Comparison of ENCODE assay signal across 34 cellular contexts in the genomic region with DNA sequence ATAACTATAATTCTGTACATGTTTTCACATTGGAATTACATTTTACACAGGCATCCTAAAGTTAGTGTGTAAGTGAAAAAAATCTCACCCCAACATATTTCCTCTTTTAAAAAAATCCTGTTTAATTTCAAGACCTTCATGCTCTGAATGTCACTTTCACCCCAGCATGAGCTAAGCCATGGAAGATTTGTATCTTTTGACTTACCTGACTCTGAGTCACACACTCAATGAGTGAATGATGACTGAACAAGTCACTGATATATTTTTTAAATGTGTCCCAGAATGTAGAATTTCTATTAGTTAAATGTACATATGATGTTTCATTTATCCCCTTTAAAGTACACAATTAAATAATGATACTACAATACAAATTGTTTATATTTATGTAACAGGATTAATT.
"Had no signal": no experiment of that assay in that cellular context is flagged by ENCODE, and none has a peak within 500 bp of the region (broad histone marks: within the 10 kb centered on the region; RNA-seq: fewer than 3 reads in every experiment).

No MANE protein-coding gene starts in this region.

- H3K4me3 ChIP-seq: ascending aorta had no signal

- H3K4me1 Mint-ChIP-seq: activated B cell treated with CpG ODN at 0.5 μM for 24 hours; activated CD4-positive, alpha-beta memory T cell treated with anti-CD3 and anti-CD28 coated beads, Interleukin-2, amount 10 ng/mL, durations not matched to agents 7 days and 5 days; activated CD4-positive, alpha-beta T cell treated with anti-CD3 and anti-CD28 coated beads, Interleukin-2, amount 10 ng/mL, durations not matched to agents 24 days and 14 days; activated CD8-positive, alpha-beta memory T cell treated with anti-CD3 and anti-CD28 coated beads, Interleukin-2, amount 10 ng/mL, durations not matched to agents 7 days and 5 days; activated naive CD4-positive, alpha-beta T cell treated with anti-CD3 and anti-CD28 coated beads, Interleukin-2, amount 10 ng/mL, durations not matched to agents 7 days and 5 days; activated naive CD4-positive, alpha-beta T cell treated with anti-CD3 and anti-CD28 coated beads, Interleukin-2, amount 50 U/mL, for 24 hours; activated naive CD8-positive, alpha-beta T cell treated with anti-CD3 and anti-CD28 coated beads, Interleukin-2, amount 10 ng/mL, durations not matched to agents 7 days and 5 days; activated naive CD8-positive, alpha-beta T cell treated with anti-CD3 and anti-CD28 coated beads, Interleukin-2, amount 50 U/mL, for 24 hours had no signal

- H3K9me3 ChIP-seq: ascending aorta had no signal

- H3K27me3 ChIP-seq: ascending aorta had no signal

- H3K4me3 Mint-ChIP-seq: activated B cell treated with CpG ODN at 0.5 μM for 24 hours; activated CD4-positive, alpha-beta memory T cell treated with anti-CD3 and anti-CD28 coated beads, Interleukin-2, amount 10 ng/mL, durations not matched to agents 7 days and 5 days; activated CD4-positive, alpha-beta T cell treated with anti-CD3 and anti-CD28 coated beads, Interleukin-2, amount 10 ng/mL, durations not matched to agents 24 days and 14 days; activated CD8-positive, alpha-beta memory T cell treated with anti-CD3 and anti-CD28 coated beads, Interleukin-2, amount 10 ng/mL, durations not matched to agents 7 days and 5 days; activated CD8-positive, alpha-beta T cell treated with anti-CD3 and anti-CD28 coated beads, Interleukin-2, amount 10 ng/mL, durations not matched to agents 7 days and 5 days; activated naive CD4-positive, alpha-beta T cell treated with anti-CD3 and anti-CD28 coated beads, Interleukin-2, amount 10 ng/mL, durations not matched to agents 7 days and 5 days; activated naive CD4-positive, alpha-beta T cell treated with anti-CD3 and anti-CD28 coated beads, Interleukin-2, amount 50 U/mL, for 24 hours; activated naive CD8-positive, alpha-beta T cell; activated naive CD8-positive, alpha-beta T cell treated with anti-CD3 and anti-CD28 coated beads, Interleukin-2, amount 10 ng/mL, durations not matched to agents 7 days and 5 days; activated naive CD8-positive, alpha-beta T cell treated with anti-CD3 and anti-CD28 coated beads, Interleukin-2, amount 50 U/mL, for 24 hours; activated T-cell treated with anti-CD3 and anti-CD28 coated beads, Interleukin-2, amount 50 U/mL, for 24 hours; brain; T-helper 1 cell treated with Interleukin-12 subunit alpha and Interleukin-12 subunit beta and Interleukin-4 antibody, amounts not matched to agents 30 μg/mL and 1 μg/mL, for 36 hours; T-helper 2 cell treated with Interferon-gamma antibody and Interleukin-4, amounts not matched to agents 5 μg/mL and 100 μg/mL, for 36 hours had no signal

- H3K4me1 ChIP-seq: ascending aorta had no signal

- ATAC-seq: activated CD8-positive, alpha-beta memory T cell treated with anti-CD3 and anti-CD28 coated beads, Interleukin-2, amount 10 ng/mL, durations not matched to agents 7 days and 5 days; activated CD8-positive, alpha-beta T cell treated with anti-CD3 and anti-CD28 coated beads, Interleukin-2, amount 10 ng/mL, durations not matched to agents 7 days and 5 days; activated naive CD8-positive, alpha-beta T cell treated with anti-CD3 and anti-CD28 coated beads, Interleukin-2, amount 50 U/mL, for 24 hours had no signal

- H3K36me3 ChIP-seq: ascending aorta had no signal

- FAIRE-seq: TTC549 had no signal

- H3K27ac ChIP-seq: ascending aorta, VCaP had no signal

- H3K27me3 Mint-ChIP-seq: activated B cell treated with CpG ODN at 0.5 μM for 24 hours; activated CD4-positive, alpha-beta memory T cell treated with anti-CD3 and anti-CD28 coated beads, Interleukin-2, amount 10 ng/mL, durations not matched to agents 7 days and 5 days; activated CD4-positive, alpha-beta T cell treated with anti-CD3 and anti-CD28 coated beads, Interleukin-2, amount 10 ng/mL, durations not matched to agents 24 days and 14 days; activated CD8-positive, alpha-beta memory T cell treated with anti-CD3 and anti-CD28 coated beads, Interleukin-2, amount 10 ng/mL, durations not matched to agents 7 days and 5 days; activated naive CD4-positive, alpha-beta T cell treated with anti-CD3 and anti-CD28 coated beads, Interleukin-2, amount 10 ng/mL, durations not matched to agents 7 days and 5 days; activated naive CD4-positive, alpha-beta T cell treated with anti-CD3 and anti-CD28 coated beads, Interleukin-2, amount 50 U/mL, for 24 hours had no signal

- H3K27ac Mint-ChIP-seq: activated B cell treated with CpG ODN at 0.5 μM for 24 hours; activated CD4-positive, alpha-beta memory T cell treated with anti-CD3 and anti-CD28 coated beads, Interleukin-2, amount 10 ng/mL, durations not matched to agents 7 days and 5 days; activated CD4-positive, alpha-beta T cell treated with anti-CD3 and anti-CD28 coated beads, Interleukin-2, amount 10 ng/mL, durations not matched to agents 24 days and 14 days; activated CD8-positive, alpha-beta memory T cell treated with anti-CD3 and anti-CD28 coated beads, Interleukin-2, amount 10 ng/mL, durations not matched to agents 7 days and 5 days; activated CD8-positive, alpha-beta T cell treated with anti-CD3 and anti-CD28 coated beads, Interleukin-2, amount 10 ng/mL, durations not matched to agents 7 days and 5 days; activated naive CD4-positive, alpha-beta T cell treated with anti-CD3 and anti-CD28 coated beads, Interleukin-2, amount 10 ng/mL, durations not matched to agents 7 days and 5 days; activated naive CD4-positive, alpha-beta T cell treated with anti-CD3 and anti-CD28 coated beads, Interleukin-2, amount 50 U/mL, for 24 hours; activated naive CD8-positive, alpha-beta T cell; activated naive CD8-positive, alpha-beta T cell treated with anti-CD3 and anti-CD28 coated beads, Interleukin-2, amount 10 ng/mL, durations not matched to agents 7 days and 5 days; activated naive CD8-positive, alpha-beta T cell treated with anti-CD3 and anti-CD28 coated beads, Interleukin-2, amount 50 U/mL, for 24 hours; activated T-cell treated with anti-CD3 and anti-CD28 coated beads, Interleukin-2, amount 50 U/mL, for 24 hours; activated T-helper 2 cell treated with anti-CD3 and anti-CD28 coated beads, Interferon-gamma antibody, Interleukin-2, Interleukin-4, amounts not matched to agents 10 μg/mL and 5 μg/mL and 100 μg/mL, durations not matched to agents 14 hours and 24 hours and 36 hours; brain; T-helper 1 cell treated with Interleukin-12 subunit alpha and Interleukin-12 subunit beta and Interleukin-4 antibody, amounts not matched to agents 30 μg/mL and 1 μg/mL, for 36 hours; T-helper 2 cell treated with Interferon-gamma antibody and Interleukin-4, amounts not matched to agents 5 μg/mL and 100 μg/mL, for 36 hours had no signal

- H3K9me3 Mint-ChIP-seq: activated naive CD4-positive, alpha-beta T cell treated with anti-CD3 and anti-CD28 coated beads, Interleukin-2, amount 10 ng/mL, durations not matched to agents 7 days and 5 days had no signal

- H3K36me3 Mint-ChIP-seq: activated CD8-positive, alpha-beta memory T cell treated with anti-CD3 and anti-CD28 coated beads, Interleukin-2, amount 10 ng/mL, durations not matched to agents 7 days and 5 days; activated naive CD4-positive, alpha-beta T cell treated with anti-CD3 and anti-CD28 coated beads, Interleukin-2, amount 10 ng/mL, durations not matched to agents 7 days and 5 days; activated naive CD4-positive, alpha-beta T cell treated with anti-CD3 and anti-CD28 coated beads, Interleukin-2, amount 50 U/mL, for 24 hours; activated naive CD8-positive, alpha-beta T cell; activated naive CD8-positive, alpha-beta T cell treated with anti-CD3 and anti-CD28 coated beads, Interleukin-2, amount 10 ng/mL, durations not matched to agents 7 days and 5 days; brain had no signal

- DNase-seq: activated B cell treated with CpG ODN at 0.5 μM for 24 hours; activated CD4-positive, alpha-beta memory T cell treated with anti-CD3 and anti-CD28 coated beads, Interleukin-2, amount 10 ng/mL, durations not matched to agents 7 days and 5 days; activated CD4-positive, alpha-beta T cell treated with anti-CD3 and anti-CD28 coated beads for 4 hours; activated CD4-positive, alpha-beta T cell treated with anti-CD3 and anti-CD28 coated beads, Interleukin-2, amount 10 ng/mL, durations not matched to agents 24 days and 14 days; activated CD4-positive, alpha-beta T cell treated with anti-CD3 and anti-CD28 coated beads, Interleukin-2, amount 50 U/mL, for 1 hour; activated CD4-positive, alpha-beta T cell treated with anti-CD3 and anti-CD28 coated beads, Interleukin-2, amount 50 U/mL, for 48 hours; activated CD8-positive, alpha-beta memory T cell treated with anti-CD3 and anti-CD28 coated beads for 24 hours; activated CD8-positive, alpha-beta memory T cell treated with anti-CD3 and anti-CD28 coated beads, Interleukin-2, amount 10 ng/mL, durations not matched to agents 7 days and 5 days; activated CD8-positive, alpha-beta memory T cell treated with anti-CD3 and anti-CD28 coated beads, Interleukin-2, amount 50 U/mL, for 48 hours; activated CD8-positive, alpha-beta T cell treated with anti-CD3 and anti-CD28 coated beads, Interleukin-2, amount 10 ng/mL, durations not matched to agents 7 days and 5 days; activated effector memory CD4-positive, alpha-beta T cell treated with Interleukin-2 at 50 U/mL for 16 hours; activated gamma-delta T cell; activated naive CD4-positive, alpha-beta T cell treated with anti-CD3 and anti-CD28 coated beads, Interleukin-2, amount 10 ng/mL, durations not matched to agents 7 days and 5 days; activated naive CD4-positive, alpha-beta T cell treated with Interleukin-2 at 50 U/mL for 16 hours; activated naive CD8-positive, alpha-beta T cell treated with anti-CD3 and anti-CD28 coated beads, Interleukin-2, amount 10 ng/mL, durations not matched to agents 7 days and 5 days; activated naive CD8-positive, alpha-beta T cell treated with anti-CD3 and anti-CD28 coated beads, Interleukin-2, amount 50 U/mL, for 24 hours; activated T-cell treated with anti-CD3 and anti-CD28 coated beads, Interleukin-2, amount 50 U/mL, for 24 hours; activated T-cell treated with anti-CD3 and anti-CD28 coated beads, Interleukin-2, amount 50 U/mL, for 48 hours; amygdala; anterior cingulate cortex; central memory CD4-positive, alpha-beta T cell; SW 1271; T-helper 1 cell; T-helper 2 cell; T-helper 9 cell had no signal
